In genomic region chr2:39989888-39990287, GRCh38 we compare ENCODE assay signal across 1 cellular context.
TF ChIP-seq lines count a peak whose summit lies in the region.

No MANE protein-coding gene starts in this region.

TF ChIP-seq in GM23338, 12 proteins besides CTCF, POLR2A, EP300 and RAD21 (continued from another document):
- TF ChIP-seq ZNF462 (CRISPR knock-in tag; IDR thresholded peaks at IDR 0.05): no peak
- TF ChIP-seq NANOG (IDR thresholded peaks at IDR 0.05; ENCODE audit: borderline replicate concordance): no peak
- no peak for TF ChIP-seq REST (IDR thresholded peaks at IDR 0.05; ENCODE audit: unreplicated experiment)
